22 cellular contexts compared by ENCODE assay signal in genomic region chr14:82362452-82362851, GRCh38.
A peak's percentile ranks its signal among the peaks of the same experiment; 100 is the strongest.
DNase-seq lines count a peak whose midpoint lies in the region; ATAC-seq, FAIRE-seq and TF ChIP-seq lines count a peak whose summit lies in the region.
"Had no signal": no experiment of that assay in that cellular context is flagged by ENCODE, and none has a peak within 500 bp of the region (broad histone marks: within the 10 kb centered on the region; RNA-seq: fewer than 3 reads in every experiment).

No MANE protein-coding gene starts in this region.

- no peak overlapping the region for H3K4me3 Mint-ChIP-seq in MCF 10A (ENCODE audit: unreplicated experiment)
- H3K4me3 Mint-ChIP-seq: CD8-positive, alpha-beta T cell; H9; HFFc6 had no signal

- H3K27ac ChIP-seq in mammary epithelial cell (ENCODE audit: insufficient read depth, low read depth, low read length) (no peak overlapping the region), esophagus muscularis mucosa (replicated peaks in 1 of 4) (peak overlapping the region; percentile 41 to 56 (median 54)), upper lobe of right lung (no peak overlapping the region), tibial nerve (peak overlapping the region in 1 of 4 donors; percentile 1)
- H3K27ac ChIP-seq: BLaER1 treated with 17β-estradiol and CSF1 and Interleukin-3, amounts not matched to agents 10 nM and 100 nM; SK-N-MC had no signal

- no peak for FAIRE-seq in GM12892 (lab: Jason Lieb, UNC)
- FAIRE-seq: GM12891 had no signal

- peaks cover 6% of the 10 kb centered on the region for H3K4me1 Mint-ChIP-seq in MCF 10A (ENCODE audit: insufficient read depth, unreplicated experiment)
- H3K4me1 Mint-ChIP-seq: H9 had no signal

- no peaks in the 10 kb centered on the region for H4K20me1 ChIP-seq in mammary epithelial cell (ENCODE audit: insufficient read depth, low read length)
- H4K20me1 ChIP-seq: BLaER1 treated with 17β-estradiol and CSF1 and Interleukin-3, amounts not matched to agents 10 nM and 100 nM had no signal

- TF ChIP-seq CTCF in MCF 10A (IDR thresholded peaks at IDR 0.05; ENCODE audit: unreplicated experiment) (no peak), mammary epithelial cell (conservative IDR thresholded peaks at IDR 0.05 in 1 of 2, IDR thresholded peaks at IDR 0.05 in 1 of 2; ENCODE audit: extremely low read depth in 1 of 2, insufficient read depth in 1 of 2, low read depth in 1 of 2, low read length in 2 of 2) (no peak), esophagus muscularis mucosa (IDR thresholded peaks at IDR 0.05) (no peak), upper lobe of right lung (IDR thresholded peaks at IDR 0.05) (no peak), tibial nerve (IDR thresholded peaks at IDR 0.05) (no peak)

- no peak for TF ChIP-seq EP300 in esophagus muscularis mucosa (IDR thresholded peaks at IDR 0.05)
- TF ChIP-seq EP300 in tibial nerve (IDR thresholded peaks at IDR 0.05), result peak in 1 of 2 donors; percentile 54

- H3K36me3 ChIP-seq in mammary epithelial cell (ENCODE audit: insufficient read depth, low read length) (no peaks in the 10 kb centered on the region), esophagus muscularis mucosa (no peaks in the 10 kb centered on the region), upper lobe of right lung (no peaks in the 10 kb centered on the region), tibial nerve (no peaks in the 10 kb centered on the region)
- H3K36me3 ChIP-seq: BLaER1 treated with 17β-estradiol and CSF1 and Interleukin-3, amounts not matched to agents 10 nM and 100 nM; MG63 had no signal

- POLR2A ChIA-PET in MCF 10A (lab: Yijun Ruan, JAX), result interaction anchor here (0.5 to 1.4 kb wide), 4 partner anchors 8 to 808 kb away, joined by 3 to 5 read pairs (median 4); no protein-coding TSS in a partner anchor

- DNase-seq in MCF 10A (ENCODE audit: unreplicated experiment), result peak; percentile 83
- DNase-seq in mammary epithelial cell, result no peak
- DNase-seq in esophagus muscularis mucosa (ENCODE audit: extremely low spot score), result no peak
- DNase-seq in left lobe of liver (ENCODE audit: low spot score), result no peak
- DNase-seq in upper lobe of right lung, result no peak
- DNase-seq in NCI-H345 (lab: John Stamatoyannopoulos, UW), result no peak
- DNase-seq in tibial nerve (ENCODE audit: low spot score in 2 of 2), result no peak
- no peak for DNase-seq in GM12892 (ENCODE audit: insufficient read length)
- DNase-seq: 8988T; CD8-positive, alpha-beta T cell; DMS153; H9; HFFc6; Kasumi-1; MG63; NCI-H1417; NCI-H1694 treated with DMSO at 0.1 percent for 48 hours; NCI-H2081 treated with DMSO at 0.1 percent for 48 hours; SHP77 had no signal

- no peak overlapping the region for H3K4me2 ChIP-seq in mammary epithelial cell (ENCODE audit: insufficient read depth, low read depth, low read length)
- H3K4me2 ChIP-seq: BLaER1 treated with 17β-estradiol and CSF1 and Interleukin-3, amounts not matched to agents 10 nM and 100 nM had no signal

- H3K79me2 ChIP-seq in mammary epithelial cell (ENCODE audit: insufficient read depth, low read length), result no peaks in the 10 kb centered on the region

- dilution Hi-C loops in mammary epithelial cell (cut with HindIII; ENCODE audit: low sequenced_read_pairs), result loop anchor here (5.0 kb wide), 1 partner anchor 40 kb away; no protein-coding TSS in a partner anchor

- CTCF ChIA-PET in MCF 10A (lab: Yijun Ruan, JAX) (interaction anchor here (1.2 kb wide), 1 partner anchor 373 kb away, joined by 3 read pairs; no protein-coding TSS in a partner anchor), mammary epithelial cell (lab: Charles Lee; ENCODE audit: low non-redundant PET) (no interaction called here)

- no peak overlapping the region for H3K4me3 ChIP-seq in mammary epithelial cell (replicated peaks in 1 of 3; ENCODE audit: insufficient read depth in 1 of 3, low read depth in 2 of 3, low read length in 3 of 3)
- no peak overlapping the region for H3K4me3 ChIP-seq in esophagus muscularis mucosa
- no peak overlapping the region for H3K4me3 ChIP-seq in upper lobe of right lung
- no peak overlapping the region for H3K4me3 ChIP-seq in tibial nerve
- H3K4me3 ChIP-seq: BLaER1 treated with 17β-estradiol and CSF1 and Interleukin-3, amounts not matched to agents 10 nM and 100 nM; MG63; SK-N-MC had no signal

- TF ChIP-seq POLR2A in esophagus muscularis mucosa (IDR thresholded peaks at IDR 0.05; ENCODE audit: low read depth) (no peak), tibial nerve (IDR thresholded peaks at IDR 0.05) (no peak), GM12892 (IDR thresholded peaks at IDR 0.05; ENCODE audit: low read depth, low read length) (no peak)

- in situ Hi-C loops in mammary epithelial cell (cut with MboI; ENCODE audit: low sequenced_read_pairs in 2 of 2), result no loop called here

- H3K27me3 Mint-ChIP-seq in MCF 10A (ENCODE audit: insufficient read depth, unreplicated experiment), result no peaks in the 10 kb centered on the region

- no peak overlapping the region for H2AFZ ChIP-seq in mammary epithelial cell (ENCODE audit: low read depth, low read length)

- H3K4me1 ChIP-seq in mammary epithelial cell (ENCODE audit: insufficient read depth, low read length), result no peaks in the 10 kb centered on the region
- H3K4me1 ChIP-seq in esophagus muscularis mucosa, result peaks cover 0 to 19% (median 11%) of the 10 kb centered on the region in 4 donors
- no peaks in the 10 kb centered on the region for H3K4me1 ChIP-seq in upper lobe of right lung
- H3K4me1 ChIP-seq in tibial nerve, result peaks cover 0 to 3% (median 1%) of the 10 kb centered on the region in 4 donors

- no peaks in the 10 kb centered on the region for H3K36me3 Mint-ChIP-seq in MCF 10A (ENCODE audit: insufficient read depth, unreplicated experiment)
- H3K36me3 Mint-ChIP-seq: CD8-positive, alpha-beta T cell had no signal

- intact Hi-C loops in MCF 10A (cut with micrococcal nuclease) (no loop called here), mammary epithelial cell (cut with micrococcal nuclease) (no loop called here), esophagus muscularis mucosa (cut with DNase I) (no loop called here), upper lobe of right lung (cut with DNase I) (no loop called here)

- peaks cover 12% of the 10 kb centered on the region for H3K9me3 ChIP-seq in mammary epithelial cell (replicated peaks; ENCODE audit: insufficient read depth, low read length)
- H3K9me3 ChIP-seq in esophagus muscularis mucosa, result no peaks in the 10 kb centered on the region
- H3K9me3 ChIP-seq in upper lobe of right lung, result no peaks in the 10 kb centered on the region
- H3K9me3 ChIP-seq in tibial nerve, result no peaks in the 10 kb centered on the region
- H3K9me3 ChIP-seq: BLaER1 treated with 17β-estradiol and CSF1 and Interleukin-3, amounts not matched to agents 10 nM and 100 nM; MG63 had no signal

- BruUV-seq in MCF 10A (replicated peaks; lab: Mats Ljungman, UMichigan) (no TSS peak), mammary epithelial cell (replicated peaks; lab: Mats Ljungman, UMichigan) (no TSS peak)

- no peak overlapping the region for H3K9ac ChIP-seq in mammary epithelial cell (ENCODE audit: insufficient read depth, low read length)
- H3K9ac ChIP-seq: BLaER1 treated with 17β-estradiol and CSF1 and Interleukin-3, amounts not matched to agents 10 nM and 100 nM had no signal

- H3K9me3 Mint-ChIP-seq in MCF 10A (ENCODE audit: unreplicated experiment), result peaks cover 14% of the 10 kb centered on the region
- H3K9me3 Mint-ChIP-seq: H9 had no signal

- peak overlapping the region; percentile 7 for H3K27ac Mint-ChIP-seq in MCF 10A (ENCODE audit: low read depth, unreplicated experiment)
- H3K27ac Mint-ChIP-seq: CD8-positive, alpha-beta T cell; H9; HFFc6 had no signal

- H3K27me3 ChIP-seq in mammary epithelial cell (ENCODE audit: insufficient read depth, low read length) (no peaks in the 10 kb centered on the region), esophagus muscularis mucosa (no peaks in the 10 kb centered on the region), upper lobe of right lung (no peaks in the 10 kb centered on the region), tibial nerve (no peaks in the 10 kb centered on the region)
- H3K27me3 ChIP-seq: BLaER1 treated with 17β-estradiol and CSF1 and Interleukin-3, amounts not matched to agents 10 nM and 100 nM; MG63 had no signal

- ATAC-seq in left lobe of liver (peak; percentile 40), upper lobe of right lung (peak; percentile 39)
- ATAC-seq: CD8-positive, alpha-beta T cell had no signal

Comparison
In these comparisons a context has a peak if more than half of its experiments do, and no peak if none do; other contexts are left out.
1. H3K27ac ChIP-seq: peak in esophagus muscularis mucosa (4 of 4); none in mammary epithelial cell (single experiment) and upper lobe of right lung (single experiment).